ENCODE assay signal across 1 cellular context in the genomic region with DNA sequence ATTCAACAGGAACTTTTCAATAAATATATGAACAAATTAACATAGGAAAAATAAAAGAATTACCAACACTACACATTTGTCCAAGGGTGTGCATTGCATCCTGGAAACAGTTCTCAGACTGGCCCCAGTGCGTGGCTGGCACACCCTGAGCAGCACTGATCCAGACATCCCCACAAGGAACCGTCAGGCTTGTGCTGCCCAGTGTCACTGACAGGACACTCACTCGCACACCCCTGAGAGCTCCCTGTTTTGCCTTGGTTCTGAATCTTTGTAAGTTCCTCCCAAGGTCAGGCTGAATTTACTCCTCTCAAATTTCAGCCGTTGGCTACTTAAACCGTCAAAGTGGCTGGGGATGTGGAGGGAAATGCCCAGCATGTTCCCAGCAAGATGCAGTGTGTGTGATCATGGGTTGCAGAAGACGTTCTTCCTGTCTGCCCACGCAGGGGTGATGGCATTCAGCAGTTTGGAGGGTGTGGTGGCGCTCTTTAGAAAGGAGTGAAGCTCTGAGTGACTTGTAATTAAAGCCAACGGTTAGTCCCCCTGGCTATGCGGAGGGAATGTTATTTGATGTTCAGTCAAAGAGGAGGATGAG.
TF ChIP-seq lines count a peak whose summit lies in the region.

No MANE protein-coding gene starts in this region.

TF ChIP-seq in GM23338, 12 proteins besides CTCF, POLR2A, EP300 and RAD21 (continued from another document):
- TF ChIP-seq, protein P1, sequence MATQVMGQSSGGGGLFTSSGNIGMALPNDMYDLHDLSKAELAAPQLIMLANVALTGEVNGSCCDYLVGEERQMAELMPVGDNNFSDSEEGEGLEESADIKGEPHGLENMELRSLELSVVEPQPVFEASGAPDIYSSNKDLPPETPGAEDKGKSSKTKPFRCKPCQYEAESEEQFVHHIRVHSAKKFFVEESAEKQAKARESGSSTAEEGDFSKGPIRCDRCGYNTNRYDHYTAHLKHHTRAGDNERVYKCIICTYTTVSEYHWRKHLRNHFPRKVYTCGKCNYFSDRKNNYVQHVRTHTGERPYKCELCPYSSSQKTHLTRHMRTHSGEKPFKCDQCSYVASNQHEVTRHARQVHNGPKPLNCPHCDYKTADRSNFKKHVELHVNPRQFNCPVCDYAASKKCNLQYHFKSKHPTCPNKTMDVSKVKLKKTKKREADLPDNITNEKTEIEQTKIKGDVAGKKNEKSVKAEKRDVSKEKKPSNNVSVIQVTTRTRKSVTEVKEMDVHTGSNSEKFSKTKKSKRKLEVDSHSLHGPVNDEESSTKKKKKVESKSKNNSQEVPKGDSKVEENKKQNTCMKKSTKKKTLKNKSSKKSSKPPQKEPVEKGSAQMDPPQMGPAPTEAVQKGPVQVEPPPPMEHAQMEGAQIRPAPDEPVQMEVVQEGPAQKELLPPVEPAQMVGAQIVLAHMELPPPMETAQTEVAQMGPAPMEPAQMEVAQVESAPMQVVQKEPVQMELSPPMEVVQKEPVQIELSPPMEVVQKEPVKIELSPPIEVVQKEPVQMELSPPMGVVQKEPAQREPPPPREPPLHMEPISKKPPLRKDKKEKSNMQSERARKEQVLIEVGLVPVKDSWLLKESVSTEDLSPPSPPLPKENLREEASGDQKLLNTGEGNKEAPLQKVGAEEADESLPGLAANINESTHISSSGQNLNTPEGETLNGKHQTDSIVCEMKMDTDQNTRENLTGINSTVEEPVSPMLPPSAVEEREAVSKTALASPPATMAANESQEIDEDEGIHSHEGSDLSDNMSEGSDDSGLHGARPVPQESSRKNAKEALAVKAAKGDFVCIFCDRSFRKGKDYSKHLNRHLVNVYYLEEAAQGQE (IDR thresholded peaks at IDR 0.05; ENCODE audit: unreplicated experiment) = no peak
- TF ChIP-seq CREB1 (CRISPR knock-in tag; IDR thresholded peaks at IDR 0.05; ENCODE audit: low read depth) = no peak
- TF ChIP-seq, protein P2, sequence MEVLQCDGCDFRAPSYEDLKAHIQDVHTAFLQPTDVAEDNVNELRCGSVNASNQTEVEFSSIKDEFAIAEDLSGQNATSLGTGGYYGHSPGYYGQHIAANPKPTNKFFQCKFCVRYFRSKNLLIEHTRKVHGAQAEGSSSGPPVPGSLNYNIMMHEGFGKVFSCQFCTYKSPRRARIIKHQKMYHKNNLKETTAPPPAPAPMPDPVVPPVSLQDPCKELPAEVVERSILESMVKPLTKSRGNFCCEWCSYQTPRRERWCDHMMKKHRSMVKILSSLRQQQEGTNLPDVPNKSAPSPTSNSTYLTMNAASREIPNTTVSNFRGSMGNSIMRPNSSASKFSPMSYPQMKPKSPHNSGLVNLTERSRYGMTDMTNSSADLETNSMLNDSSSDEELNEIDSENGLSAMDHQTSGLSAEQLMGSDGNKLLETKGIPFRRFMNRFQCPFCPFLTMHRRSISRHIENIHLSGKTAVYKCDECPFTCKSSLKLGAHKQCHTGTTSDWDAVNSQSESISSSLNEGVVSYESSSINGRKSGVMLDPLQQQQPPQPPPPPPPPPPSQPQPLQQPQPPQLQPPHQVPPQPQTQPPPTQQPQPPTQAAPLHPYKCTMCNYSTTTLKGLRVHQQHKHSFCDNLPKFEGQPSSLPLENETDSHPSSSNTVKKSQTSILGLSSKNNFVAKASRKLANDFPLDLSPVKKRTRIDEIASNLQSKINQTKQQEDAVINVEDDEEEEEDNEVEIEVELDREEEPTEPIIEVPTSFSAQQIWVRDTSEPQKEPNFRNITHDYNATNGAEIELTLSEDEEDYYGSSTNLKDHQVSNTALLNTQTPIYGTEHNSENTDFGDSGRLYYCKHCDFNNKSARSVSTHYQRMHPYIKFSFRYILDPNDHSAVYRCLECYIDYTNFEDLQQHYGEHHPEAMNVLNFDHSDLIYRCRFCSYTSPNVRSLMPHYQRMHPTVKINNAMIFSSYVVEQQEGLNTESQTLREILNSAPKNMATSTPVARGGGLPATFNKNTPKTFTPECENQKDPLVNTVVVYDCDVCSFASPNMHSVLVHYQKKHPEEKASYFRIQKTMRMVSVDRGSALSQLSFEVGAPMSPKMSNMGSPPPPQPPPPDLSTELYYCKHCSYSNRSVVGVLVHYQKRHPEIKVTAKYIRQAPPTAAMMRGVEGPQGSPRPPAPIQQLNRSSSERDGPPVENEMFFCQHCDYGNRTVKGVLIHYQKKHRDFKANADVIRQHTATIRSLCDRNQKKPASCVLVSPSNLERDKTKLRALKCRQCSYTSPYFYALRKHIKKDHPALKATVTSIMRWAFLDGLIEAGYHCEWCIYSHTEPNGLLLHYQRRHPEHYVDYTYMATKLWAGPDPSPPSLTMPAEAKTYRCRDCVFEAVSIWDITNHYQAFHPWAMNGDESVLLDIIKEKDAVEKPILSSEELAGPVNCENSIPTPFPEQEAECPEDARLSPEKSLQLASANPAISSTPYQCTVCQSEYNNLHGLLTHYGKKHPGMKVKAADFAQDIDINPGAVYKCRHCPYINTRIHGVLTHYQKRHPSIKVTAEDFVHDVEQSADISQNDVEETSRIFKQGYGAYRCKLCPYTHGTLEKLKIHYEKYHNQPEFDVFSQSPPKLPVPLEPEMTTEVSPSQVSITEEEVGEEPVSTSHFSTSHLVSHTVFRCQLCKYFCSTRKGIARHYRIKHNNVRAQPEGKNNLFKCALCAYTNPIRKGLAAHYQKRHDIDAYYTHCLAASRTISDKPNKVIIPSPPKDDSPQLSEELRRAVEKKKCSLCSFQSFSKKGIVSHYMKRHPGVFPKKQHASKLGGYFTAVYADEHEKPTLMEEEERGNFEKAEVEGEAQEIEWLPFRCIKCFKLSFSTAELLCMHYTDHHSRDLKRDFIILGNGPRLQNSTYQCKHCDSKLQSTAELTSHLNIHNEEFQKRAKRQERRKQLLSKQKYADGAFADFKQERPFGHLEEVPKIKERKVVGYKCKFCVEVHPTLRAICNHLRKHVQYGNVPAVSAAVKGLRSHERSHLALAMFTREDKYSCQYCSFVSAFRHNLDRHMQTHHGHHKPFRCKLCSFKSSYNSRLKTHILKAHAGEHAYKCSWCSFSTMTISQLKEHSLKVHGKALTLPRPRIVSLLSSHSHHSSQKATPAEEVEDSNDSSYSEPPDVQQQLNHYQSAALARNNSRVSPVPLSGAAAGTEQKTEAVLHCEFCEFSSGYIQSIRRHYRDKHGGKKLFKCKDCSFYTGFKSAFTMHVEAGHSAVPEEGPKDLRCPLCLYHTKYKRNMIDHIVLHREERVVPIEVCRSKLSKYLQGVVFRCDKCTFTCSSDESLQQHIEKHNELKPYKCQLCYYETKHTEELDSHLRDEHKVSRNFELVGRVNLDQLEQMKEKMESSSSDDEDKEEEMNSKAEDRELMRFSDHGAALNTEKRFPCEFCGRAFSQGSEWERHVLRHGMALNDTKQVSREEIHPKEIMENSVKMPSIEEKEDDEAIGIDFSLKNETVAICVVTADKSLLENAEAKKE (CRISPR knock-in tag; IDR thresholded peaks at IDR 0.05) = no peak
- no peak for TF ChIP-seq JUNB (IDR thresholded peaks at IDR 0.05; ENCODE audit: unreplicated experiment)
- TF ChIP-seq ZNF114 (CRISPR knock-in tag; IDR thresholded peaks at IDR 0.05) = no peak
- no peak for TF ChIP-seq ZNF331 (CRISPR knock-in tag; IDR thresholded peaks at IDR 0.05; ENCODE audit: low read depth)
- TF ChIP-seq EZH2 (IDR thresholded peaks at IDR 0.05; ENCODE audit: low read depth, unreplicated experiment) = no peak
- TF ChIP-seq STAT1 (IDR thresholded peaks at IDR 0.05; ENCODE audit: unreplicated experiment) = no peak
- no peak for TF ChIP-seq EZH2phosphoT487 (IDR thresholded peaks at IDR 0.05; ENCODE audit: unreplicated experiment)
- no peak for TF ChIP-seq NANOG (IDR thresholded peaks at IDR 0.05; ENCODE audit: borderline replicate concordance)
- TF ChIP-seq, protein P3, sequence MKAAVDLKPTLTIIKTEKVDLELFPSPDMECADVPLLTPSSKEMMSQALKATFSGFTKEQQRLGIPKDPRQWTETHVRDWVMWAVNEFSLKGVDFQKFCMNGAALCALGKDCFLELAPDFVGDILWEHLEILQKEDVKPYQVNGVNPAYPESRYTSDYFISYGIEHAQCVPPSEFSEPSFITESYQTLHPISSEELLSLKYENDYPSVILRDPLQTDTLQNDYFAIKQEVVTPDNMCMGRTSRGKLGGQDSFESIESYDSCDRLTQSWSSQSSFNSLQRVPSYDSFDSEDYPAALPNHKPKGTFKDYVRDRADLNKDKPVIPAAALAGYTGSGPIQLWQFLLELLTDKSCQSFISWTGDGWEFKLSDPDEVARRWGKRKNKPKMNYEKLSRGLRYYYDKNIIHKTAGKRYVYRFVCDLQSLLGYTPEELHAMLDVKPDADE (IDR thresholded peaks at IDR 0.05) = no peak
TF ChIP-seq in GM23338: peak in this region for 0.
